In the genomic region with DNA sequence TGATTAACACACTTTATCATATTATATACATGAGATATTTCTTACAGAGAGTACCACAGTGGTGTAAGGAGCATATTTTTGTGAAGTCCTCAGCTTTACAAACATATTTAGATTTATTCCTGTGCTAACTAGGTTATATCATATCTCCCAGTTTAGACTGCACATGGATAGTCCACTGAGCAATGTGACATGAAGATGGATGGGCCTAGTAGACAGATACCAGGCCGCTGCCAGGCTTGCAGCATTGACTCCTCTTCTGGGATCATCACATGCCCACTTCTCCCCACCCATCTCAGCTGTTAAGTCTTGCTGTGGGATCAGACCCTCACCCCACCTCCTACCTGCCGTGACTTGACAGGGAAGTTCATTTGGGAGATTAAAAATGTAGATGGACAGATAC, we compare ENCODE assay signal across 24 cellular contexts.
"Had no signal": no experiment of that assay in that cellular context is flagged by ENCODE, and none has a peak within 500 bp of the region (broad histone marks: within the 10 kb centered on the region; RNA-seq: fewer than 3 reads in every experiment).

No MANE protein-coding gene starts in this region.

- H3K36me3 ChIP-seq: neutrophil, pancreas, prostate gland, right lobe of liver, sigmoid colon, stomach, thoracic aorta, thyroid gland, tibial nerve, upper lobe of right lung, uterus had no signal

- H3K4me1 ChIP-seq: pancreas, prostate gland, right lobe of liver, stomach, thyroid gland, tibial nerve, upper lobe of right lung, uterus had no signal

- H3K9me3 ChIP-seq: neutrophil, pancreas, prostate gland, right lobe of liver, sigmoid colon, stomach, thoracic aorta, thyroid gland, tibial nerve, upper lobe of right lung, uterus had no signal

- ATAC-seq: naive thymus-derived CD8-positive, alpha-beta T cell; natural killer cell treated with Interleukin-12 subunit alpha and Interleukin-12 subunit beta and Interleukin-15 and Interleukin-18, amount 100 ng/mL, for 72 hours; pancreas; right cardiac atrium; right lobe of liver; stimulated activated effector memory CD8-positive, alpha-beta T cell treated with anti-CD3 and anti-CD28 coated beads, Interleukin-12 subunit alpha, Interleukin-12 subunit beta, amount 100 ng/mL, for 72 hours; stimulated activated naive B cell treated with anti-CD40 and anti-IgM and Interleukin-4, amounts not matched to agents 10 μg/mL and 1 μg/mL and 100 μg/mL, for 72 hours; upper lobe of right lung had no signal

- DNase-seq: naive thymus-derived CD8-positive, alpha-beta T cell; nephron progenitor cell; nucleus accumbens; pancreas; right cardiac atrium; right lobe of liver; sigmoid colon; small intestine; stimulated activated CD4-positive, alpha-beta T cell treated with anti-CD3 and anti-CD28 coated beads, Interleukin-15, amount 100 ng/mL, for 24 hours; stimulated activated CD4-positive, alpha-beta T cell treated with anti-CD3 and anti-CD28 coated beads, Interleukin-2, amount 100 ng/mL, for 24 hours; stimulated activated CD4-positive, alpha-beta T cell treated with anti-CD3 and anti-CD28 coated beads, Interleukin-2, amount 100 ng/mL, for 48 hours; stimulated activated CD4-positive, alpha-beta T cell treated with anti-CD3 and anti-CD28 coated beads, Interleukin-4, amount 100 ng/mL, for 24 hours; stimulated activated naive B cell treated with anti-CD40 and anti-IgM and Interleukin-4, amounts not matched to agents 10 μg/mL and 1 μg/mL and 100 μg/mL, for 72 hours; stimulated activated naive CD4-positive, alpha-beta T cell treated with Interleukin-2 at 50 U/mL for 16 hours; stomach; thyroid gland; upper lobe of right lung; uterus had no signal

- H3K4me3 ChIP-seq: pancreas, prostate gland, right lobe of liver, sigmoid colon, stomach, thoracic aorta, thyroid gland, tibial nerve, upper lobe of right lung, uterus had no signal

- H3K27me3 ChIP-seq: neutrophil, pancreas, right lobe of liver, sigmoid colon, stomach, thyroid gland, tibial nerve, upper lobe of right lung, uterus had no signal

- H3K27ac ChIP-seq: pancreas, prostate gland, right lobe of liver, sigmoid colon, stomach, thoracic aorta, thyroid gland, tibial nerve, upper lobe of right lung, uterus had no signal
